ENCODE assay signal across 13 cellular contexts in the genomic region with DNA sequence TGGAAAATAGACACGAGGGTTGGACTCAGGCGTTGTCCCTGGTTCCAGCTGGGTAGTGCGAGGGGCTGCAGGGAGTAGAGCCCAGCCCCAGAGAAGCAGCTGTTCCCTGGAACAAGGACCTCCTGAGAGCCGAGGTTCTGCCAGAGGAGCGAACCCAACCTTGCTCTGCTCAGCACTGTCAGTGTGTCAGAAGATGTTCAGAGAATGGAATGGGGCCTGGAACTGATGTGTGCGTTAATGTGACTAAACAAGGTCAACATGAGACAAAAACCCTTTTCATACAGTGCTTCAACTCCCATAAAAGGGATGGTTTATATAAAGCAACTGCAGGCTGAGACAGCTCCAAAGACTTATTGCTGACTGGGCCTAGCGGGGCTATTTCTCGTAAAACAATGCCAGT. TPM values are rescaled to one million over a fixed set of nuclear protein-coding genes. Genes with fewer than 3 reads are reported as not detected.
DNase-seq lines count a peak whose midpoint lies in the region; ATAC-seq and TF ChIP-seq lines count a peak whose summit lies in the region.
"Had no signal": no experiment of that assay in that cellular context is flagged by ENCODE, and none has a peak within 500 bp of the region (broad histone marks: within the 10 kb centered on the region; RNA-seq: fewer than 3 reads in every experiment).

No MANE protein-coding gene starts in this region.

- H3K4me3 ChIP-seq in adipocyte (ENCODE audit: low read length): peak overlapping the region; percentile 48
- H3K4me3 ChIP-seq in fibroblast of lung (replicated peaks in 1 of 4; ENCODE audit: control extremely low read depth in 1 of 4, insufficient read depth in 1 of 4, low read depth in 3 of 4, low read length in 4 of 4): peak overlapping the region; percentile 19 to 47 (median 41)
- peak overlapping the region; percentile 81 to 98 for H3K4me3 ChIP-seq in muscle layer of colon (ENCODE audit: low read depth in 1 of 2, low read length in 2 of 2)
- H3K4me3 ChIP-seq in tibial nerve: no peak overlapping the region
- H3K4me3 ChIP-seq: body of pancreas, gastrocnemius medialis had no signal

- no peak for TF ChIP-seq POLR2A in tibial nerve (IDR thresholded peaks at IDR 0.05)

- no peaks in the 10 kb centered on the region for H3K9me3 Mint-ChIP-seq in natural killer cell
- H3K9me3 Mint-ChIP-seq: memory B cell had no signal

- TF ChIP-seq EP300 in tibial nerve (IDR thresholded peaks at IDR 0.05): peak in 1 of 2 donors; percentile 26

- no peak overlapping the region for H2AFZ ChIP-seq in fibroblast of lung (ENCODE audit: low read length)

- peak overlapping the region; percentile 68 for H3K4me2 ChIP-seq in fibroblast of lung (ENCODE audit: extremely low read depth, insufficient read depth, low read length)

- H3K4me3 Mint-ChIP-seq in natural killer cell: no peak overlapping the region
- H3K4me3 Mint-ChIP-seq: memory B cell had no signal

- H3K27ac ChIP-seq in fibroblast of lung (ENCODE audit: insufficient read depth, low read length): peak overlapping the region; percentile 69
- peak overlapping the region; percentile 95 for H3K27ac ChIP-seq in muscle layer of colon (ENCODE audit: low read depth, low read length)
- peak overlapping the region in 3 of 4 donors; percentile 29 to 69 (median 52) for H3K27ac ChIP-seq in tibial nerve
- H3K27ac ChIP-seq: body of pancreas, gastrocnemius medialis had no signal

- DNase-seq in adipocyte (ENCODE audit: low read depth): no peak
- peak; percentile 63 to 96 for DNase-seq in fibroblast of lung (ENCODE audit: low read depth in 2 of 2)
- DNase-seq in tibial nerve (ENCODE audit: low spot score in 2 of 2): no peak
- DNase-seq in GM03348 (ENCODE audit: low spot score): no peak
- DNase-seq in NCI-H2107 treated with DMSO at 0.1 percent for 48 hours (lab: John Stamatoyannopoulos, UW; ENCODE audit: unreplicated experiment): no peak
- DNase-seq in natural killer cell: no peak
- DNase-seq in GOT3 (lab: John Stamatoyannopoulos, UW): no peak
- DNase-seq: body of pancreas, gastrocnemius medialis, KG1, NCI-H2171 treated with DMSO at 0.1 percent for 48 hours had no signal

- H3K27me3 Mint-ChIP-seq in natural killer cell (ENCODE audit: low read depth in 2 of 2): no peaks in the 10 kb centered on the region

- no peaks in the 10 kb centered on the region for H3K4me1 Mint-ChIP-seq in natural killer cell

- intact Hi-C loops in natural killer cell (cut with micrococcal nuclease): no loop called here

- H3K9me3 ChIP-seq in adipocyte (ENCODE audit: control insufficient read depth, low read length): no peaks in the 10 kb centered on the region
- H3K9me3 ChIP-seq in fibroblast of lung (ENCODE audit: control insufficient read depth, insufficient read depth, low read depth, low read length): no peaks in the 10 kb centered on the region
- no peaks in the 10 kb centered on the region for H3K9me3 ChIP-seq in muscle layer of colon (ENCODE audit: low read length)
- no peaks in the 10 kb centered on the region for H3K9me3 ChIP-seq in tibial nerve
- H3K9me3 ChIP-seq: body of pancreas, gastrocnemius medialis had no signal

- peaks cover 43% of the 10 kb centered on the region for H3K36me3 ChIP-seq in adipocyte (ENCODE audit: control insufficient read depth, insufficient read depth, low read length, severe bottlenecking)
- peaks cover 16% of the 10 kb centered on the region for H3K36me3 ChIP-seq in fibroblast of lung (ENCODE audit: control insufficient read depth, insufficient read depth, low read length)
- peaks cover 59% of the 10 kb centered on the region for H3K36me3 ChIP-seq in muscle layer of colon (ENCODE audit: insufficient read depth, low read length)
- H3K36me3 ChIP-seq in tibial nerve: no peaks in the 10 kb centered on the region
- H3K36me3 ChIP-seq: gastrocnemius medialis had no signal

- WGBS in tibial nerve, 2 donors: 32% methylated on average over 8 of the region's 8 CpGs

- no peaks in the 10 kb centered on the region for H3K36me3 Mint-ChIP-seq in natural killer cell
- H3K36me3 Mint-ChIP-seq: memory B cell had no signal

- TF ChIP-seq CTCF in fibroblast of lung (conservative IDR thresholded peaks at IDR 0.05 in 1 of 2, IDR thresholded peaks at IDR 0.05 in 1 of 2; ENCODE audit: low read depth in 1 of 2, low read length in 2 of 2) (no peak), tibial nerve (IDR thresholded peaks at IDR 0.05) (no peak), natural killer cell (IDR thresholded peaks at IDR 0.05) (no peak)

- H3K9ac ChIP-seq in adipocyte (ENCODE audit: low read length) (peak overlapping the region; percentile 68), fibroblast of lung (ENCODE audit: insufficient read depth, low read length) (no peak overlapping the region), muscle layer of colon (ENCODE audit: low read length) (peak overlapping the region; percentile 96)

- no peaks in the 10 kb centered on the region for H4K20me1 ChIP-seq in fibroblast of lung (ENCODE audit: control insufficient read depth, extremely low read depth, insufficient read depth, low read length)

- ATAC-seq in natural killer cell: no peak
- ATAC-seq: body of pancreas had no signal

- H3K27ac Mint-ChIP-seq in natural killer cell: no peak overlapping the region
- H3K27ac Mint-ChIP-seq: memory B cell had no signal

- H3K79me2 ChIP-seq in fibroblast of lung (ENCODE audit: control insufficient read depth, insufficient read depth, low read length): no peaks in the 10 kb centered on the region

- H3K27me3 ChIP-seq in adipocyte (replicated peaks; ENCODE audit: control insufficient read depth, insufficient read depth, low read length) (no peaks in the 10 kb centered on the region), fibroblast of lung (ENCODE audit: control insufficient read depth, insufficient read depth, low read length) (no peaks in the 10 kb centered on the region), muscle layer of colon (ENCODE audit: control insufficient read depth in 1 of 2, insufficient read depth in 2 of 2, low read length in 2 of 2) (no peaks in the 10 kb centered on the region), tibial nerve (no peaks in the 10 kb centered on the region)
- H3K27me3 ChIP-seq: body of pancreas, gastrocnemius medialis had no signal

- H3K4me1 ChIP-seq in adipocyte (ENCODE audit: control insufficient read depth, insufficient read depth, low read length) (peaks cover 48% of the 10 kb centered on the region), fibroblast of lung (ENCODE audit: control insufficient read depth, extremely low read depth, insufficient read depth, low read length) (peaks cover 36% of the 10 kb centered on the region), muscle layer of colon (ENCODE audit: insufficient read depth, low read length) (peaks cover 38% of the 10 kb centered on the region), tibial nerve (peaks cover 0 to 41% (median 23%) of the 10 kb centered on the region in 4 donors)
- H3K4me1 ChIP-seq: gastrocnemius medialis had no signal

RNA-seq across cellular contexts. Expression of a gene that starts 35.5 kb away (rescaled TPM):
- total RNA-seq in fibroblast of lung: 19.5 and 22.0 TPM in 2 replicates
- 47.0 and 48.7 TPM in 2 replicates for polyA plus RNA-seq in fibroblast of lung
- polyA plus RNA-seq in fibroblast of lung (2012): 21.0 TPM in 2 replicates
- 28.0 and 39.3 TPM in 2 replicates for polyA minus RNA-seq in fibroblast of lung (ENCODE audit: low replicate concordance)
- total RNA-seq in tibial nerve: 10 to 100 TPM; 24.9 to 51.6 (median 36.0) TPM
- 10 to 100 TPM; 16.1 to 34.1 (median 24.6) TPM for total RNA-seq in natural killer cell

Comparison
In these comparisons a context has a peak if more than half of its experiments do, and no peak if none do; other contexts are left out.
1. DNase-seq: peak in fibroblast of lung (2 of 2); none in adipocyte (single experiment), tibial nerve (0 of 2), GM03348 (single experiment), NCI-H2107 treated with DMSO at 0.1 percent for 48 hours (single experiment), natural killer cell (single experiment) and GOT3 (single experiment).
2. H3K4me3 ChIP-seq: peak in adipocyte (single experiment), fibroblast of lung (4 of 4) and muscle layer of colon (2 of 2); none in tibial nerve (0 of 4).
3. Peak in every context shown above with its lines, with median percentiles within 50 percentile points of each other: H3K27ac ChIP-seq.